In genomic region chr1:10914056-10914455, GRCh38 we compare ENCODE assay signal across 20 cellular contexts.
DNase-seq lines count a peak whose midpoint lies in the region; ATAC-seq, FAIRE-seq and TF ChIP-seq lines count a peak whose summit lies in the region.
"Had no signal": no experiment of that assay in that cellular context is flagged by ENCODE, and none has a peak within 500 bp of the region (broad histone marks: within the 10 kb centered on the region; RNA-seq: fewer than 3 reads in every experiment).

No MANE protein-coding gene starts in this region.

- H3K27ac ChIP-seq in HEK293 (ENCODE audit: extremely low read depth, low read depth, low read length) (no peak overlapping the region), K562 (ENCODE audit: extremely low read depth, low read depth, low read length) (no peak overlapping the region; the same call in 2 of the 3 replicates), osteoblast (ENCODE audit: low read depth, low read length) (no peak overlapping the region), RWPE1 (no peak overlapping the region)
- H3K27ac ChIP-seq: A549 had no signal

- DNase-seq in K562 (ENCODE audit: extremely low read depth in 1 of 4, low spot score in 3 of 4): no peak
- peak; percentile 47 for DNase-seq in osteoblast (ENCODE audit: insufficient read length, low spot score, missing footprints)
- DNase-seq in activated naive CD4-positive, alpha-beta T cell treated with anti-CD3 and anti-CD28 coated beads, Interleukin-2, amount 50 U/mL, for 16 hours: no peak
- DNase-seq in RWPE1 (ENCODE audit: low spot score): no peak
- no peak for DNase-seq in OCI-M2 (lab: John Stamatoyannopoulos, UW; ENCODE audit: unreplicated experiment)
- DNase-seq: 8988T; C1 segment of cervical spinal cord; Calu3; CD4-positive, alpha-beta memory T cell; COR-L47; DMS153; DND-41; GOT3; HCEC 1CT had no signal

- H3K4me3 ChIP-seq in HEK293 (ENCODE audit: low read depth, low read length) (no peak overlapping the region), K562 (no peak overlapping the region), osteoblast (ENCODE audit: insufficient read depth, low read length) (no peak overlapping the region)
- H3K4me3 ChIP-seq: A549 had no signal

- no peak for TF ChIP-seq RAD21 in K562 (CRISPR knock-in tag; conservative IDR thresholded peaks at IDR 0.05 in 1 of 2, IDR thresholded peaks at IDR 0.05 in 1 of 2)

- peaks cover 22% of the 10 kb centered on the region; the same call in 1 of the 2 replicates for H4K20me1 ChIP-seq in K562 (replicated peaks; ENCODE audit: control insufficient read depth, insufficient read depth, low read length)
- H4K20me1 ChIP-seq in osteoblast (ENCODE audit: insufficient read depth, low read length): no peaks in the 10 kb centered on the region

- BruUV-seq in K562 (replicated peaks; lab: Mats Ljungman, UMichigan): no TSS peak

- H3K36me3 ChIP-seq in HEK293 (ENCODE audit: control insufficient read depth in 2 of 2, insufficient read depth in 1 of 2, low read length in 2 of 2): no peaks in the 10 kb centered on the region
- no peaks in the 10 kb centered on the region for H3K36me3 ChIP-seq in K562 (ENCODE audit: control insufficient read depth, insufficient read depth, low read length)
- H3K36me3 ChIP-seq in osteoblast (ENCODE audit: insufficient read depth, low read length): no peaks in the 10 kb centered on the region

- H3K4me2 ChIP-seq in K562 (ENCODE audit: insufficient read depth, low read length) (no peak overlapping the region), osteoblast (ENCODE audit: insufficient read depth, low read length) (no peak overlapping the region)
- H3K4me2 ChIP-seq: A549 had no signal

- no peaks in the 10 kb centered on the region for H3K9me1 ChIP-seq in K562 (ENCODE audit: control insufficient read depth, insufficient read depth, low read length)

- CTCF ChIA-PET in HEK293 (lab: Yijun Ruan, JAX) (interaction anchor here (0.7 to 0.9 kb wide), 2 partner anchors 400 to 420 kb away, joined by 3 read pairs; no protein-coding TSS in a partner anchor), K562 (lab: Yijun Ruan, JAX; ENCODE audit: low intra/inter-chr PET ratio) (no interaction called here), RWPE1 (lab: Yijun Ruan, JAX) (no interaction called here)

- H2AFZ ChIP-seq in K562 (ENCODE audit: low read depth, low read length): no peak overlapping the region
- H2AFZ ChIP-seq in osteoblast (ENCODE audit: low read length): no peak overlapping the region

- TF ChIP-seq CTCF in HEK293 (tag by site-specific recombination; IDR thresholded peaks at IDR 0.05): no peak
- TF ChIP-seq CTCF in K562 (IDR thresholded peaks at IDR 0.05 in 2 of 3, conservative IDR thresholded peaks at IDR 0.05 in 1 of 3; ENCODE audit: insufficient read depth in 2 of 3, low read depth in 1 of 3, low read length in 3 of 3): no peak
- TF ChIP-seq CTCF in osteoblast (IDR thresholded peaks at IDR 0.05; ENCODE audit: extremely low read depth, low read depth, low read length): no peak
- no peak for TF ChIP-seq CTCF in RWPE1 (conservative IDR thresholded peaks at IDR 0.05; ENCODE audit: low read depth)

- in situ Hi-C loops in K562 (cut with MboI): no loop called here

- H3K9ac ChIP-seq in K562 (ENCODE audit: insufficient read depth in 1 of 2, low read depth in 2 of 2, low read length in 2 of 2): no peak overlapping the region

- H3K9me3 ChIP-seq in HEK293 (ENCODE audit: control insufficient read depth, insufficient read depth, low read depth, low read length) (no peaks in the 10 kb centered on the region), K562 (replicated peaks; ENCODE audit: control insufficient read depth, insufficient read depth, low read depth, low read length) (no peaks in the 10 kb centered on the region), osteoblast (ENCODE audit: low read depth, low read length) (no peaks in the 10 kb centered on the region)
- H3K9me3 ChIP-seq: A549 had no signal

- H3K79me2 ChIP-seq in K562 (ENCODE audit: control insufficient read depth, insufficient read depth, low read length) (no peaks in the 10 kb centered on the region), osteoblast (ENCODE audit: insufficient read depth, low read length) (no peaks in the 10 kb centered on the region)

- ATAC-seq in K562 (no peak), GM21619 (IDR thresholded peaks at IDR 0.05; ENCODE audit: unreplicated experiment) (no peak)
- ATAC-seq: A549 had no signal

- intact Hi-C loops in K562 (cut with micrococcal nuclease): no loop called here

- 1% methylated on average over 5 of the region's 5 CpGs for WGBS in K562 (ENCODE audit: insufficient coverage, low coverage, missing lambda C conversion rate)

- no peak for FAIRE-seq in K562 (lab: Jason Lieb, UNC)
- FAIRE-seq: A549, G401.6, GM12892, H54 had no signal

- TF ChIP-seq EP300 in K562 (IDR thresholded peaks at IDR 0.05; ENCODE audit: low read length): no peak

- H3K27me3 ChIP-seq in K562 (ENCODE audit: control insufficient read depth in 2 of 2, insufficient read depth in 2 of 2, low read length in 2 of 2) (peaks cover 58 to 86% of the 10 kb centered on the region in 2 experiments), osteoblast (ENCODE audit: insufficient read depth, low read length) (peaks cover 27% of the 10 kb centered on the region)

- TF ChIP-seq POLR2A in K562 (conservative IDR thresholded peaks at IDR 0.05): no peak

- POLR2A ChIA-PET in HEK293 (lab: Yijun Ruan, JAX): no interaction called here
- POLR2A ChIA-PET in K562 (lab: Yijun Ruan, JAX): no interaction called here
- POLR2A ChIA-PET in RWPE1 (lab: Yijun Ruan, JAX; ENCODE audit: low non-redundant PET): no interaction called here

- no peaks in the 10 kb centered on the region for H3K4me1 ChIP-seq in HEK293 (ENCODE audit: control insufficient read depth, insufficient read depth, low read length)
- H3K4me1 ChIP-seq in K562 (replicated peaks in 1 of 2; ENCODE audit: control insufficient read depth in 2 of 2, insufficient read depth in 2 of 2, low read length in 2 of 2): peaks cover 0 to 3% of the 10 kb centered on the region in 2 experiments; a peak in 1 of 5 replicates
- no peaks in the 10 kb centered on the region for H3K4me1 ChIP-seq in osteoblast (ENCODE audit: insufficient read depth, low read length)
- H3K4me1 ChIP-seq: A549 had no signal

TF ChIP-seq in HEK293, 187 proteins besides CTCF, POLR2A, EP300 and RAD21 (continues in another document):
- peak; percentile 71 for TF ChIP-seq PRDM10 (tag by site-specific recombination; IDR thresholded peaks at IDR 0.05)

TF ChIP-seq in K562, 482 proteins besides CTCF, POLR2A, EP300 and RAD21 (continues in another document):
- no peak for TF ChIP-seq SNRNP70 (optimal IDR thresholded peaks at IDR 0.05; ENCODE audit: low read depth, low read length)
- TF ChIP-seq SP2 (IDR thresholded peaks at IDR 0.05; ENCODE audit: extremely low read depth, low read depth, low read length, poor library complexity, severe bottlenecking): no peak
- TF ChIP-seq, protein P1, sequence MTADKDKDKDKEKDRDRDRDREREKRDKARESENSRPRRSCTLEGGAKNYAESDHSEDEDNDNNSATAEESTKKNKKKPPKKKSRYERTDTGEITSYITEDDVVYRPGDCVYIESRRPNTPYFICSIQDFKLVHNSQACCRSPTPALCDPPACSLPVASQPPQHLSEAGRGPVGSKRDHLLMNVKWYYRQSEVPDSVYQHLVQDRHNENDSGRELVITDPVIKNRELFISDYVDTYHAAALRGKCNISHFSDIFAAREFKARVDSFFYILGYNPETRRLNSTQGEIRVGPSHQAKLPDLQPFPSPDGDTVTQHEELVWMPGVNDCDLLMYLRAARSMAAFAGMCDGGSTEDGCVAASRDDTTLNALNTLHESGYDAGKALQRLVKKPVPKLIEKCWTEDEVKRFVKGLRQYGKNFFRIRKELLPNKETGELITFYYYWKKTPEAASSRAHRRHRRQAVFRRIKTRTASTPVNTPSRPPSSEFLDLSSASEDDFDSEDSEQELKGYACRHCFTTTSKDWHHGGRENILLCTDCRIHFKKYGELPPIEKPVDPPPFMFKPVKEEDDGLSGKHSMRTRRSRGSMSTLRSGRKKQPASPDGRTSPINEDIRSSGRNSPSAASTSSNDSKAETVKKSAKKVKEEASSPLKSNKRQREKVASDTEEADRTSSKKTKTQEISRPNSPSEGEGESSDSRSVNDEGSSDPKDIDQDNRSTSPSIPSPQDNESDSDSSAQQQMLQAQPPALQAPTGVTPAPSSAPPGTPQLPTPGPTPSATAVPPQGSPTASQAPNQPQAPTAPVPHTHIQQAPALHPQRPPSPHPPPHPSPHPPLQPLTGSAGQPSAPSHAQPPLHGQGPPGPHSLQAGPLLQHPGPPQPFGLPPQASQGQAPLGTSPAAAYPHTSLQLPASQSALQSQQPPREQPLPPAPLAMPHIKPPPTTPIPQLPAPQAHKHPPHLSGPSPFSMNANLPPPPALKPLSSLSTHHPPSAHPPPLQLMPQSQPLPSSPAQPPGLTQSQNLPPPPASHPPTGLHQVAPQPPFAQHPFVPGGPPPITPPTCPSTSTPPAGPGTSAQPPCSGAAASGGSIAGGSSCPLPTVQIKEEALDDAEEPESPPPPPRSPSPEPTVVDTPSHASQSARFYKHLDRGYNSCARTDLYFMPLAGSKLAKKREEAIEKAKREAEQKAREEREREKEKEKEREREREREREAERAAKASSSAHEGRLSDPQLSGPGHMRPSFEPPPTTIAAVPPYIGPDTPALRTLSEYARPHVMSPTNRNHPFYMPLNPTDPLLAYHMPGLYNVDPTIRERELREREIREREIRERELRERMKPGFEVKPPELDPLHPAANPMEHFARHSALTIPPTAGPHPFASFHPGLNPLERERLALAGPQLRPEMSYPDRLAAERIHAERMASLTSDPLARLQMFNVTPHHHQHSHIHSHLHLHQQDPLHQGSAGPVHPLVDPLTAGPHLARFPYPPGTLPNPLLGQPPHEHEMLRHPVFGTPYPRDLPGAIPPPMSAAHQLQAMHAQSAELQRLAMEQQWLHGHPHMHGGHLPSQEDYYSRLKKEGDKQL (CRISPR knock-in tag; IDR thresholded peaks at IDR 0.05; ENCODE audit: borderline replicate concordance): no peak

Comparison
In these comparisons a context has a peak if more than half of its experiments do, and no peak if none do; other contexts are left out.
1. Of the 44 proteins assayed by ChIP-seq in both K562 and HEK293: peak only in K562: none; only in HEK293: none; in both: PRDM10; in neither: 43.